Comparison of ENCODE assay signal across 19 cellular contexts in genomic region chrX:14616301-14616700, GRCh38.
DNase-seq lines count a peak whose midpoint lies in the region; TF ChIP-seq lines count a peak whose summit lies in the region.
"Had no signal": no experiment of that assay in that cellular context is flagged by ENCODE, and none has a peak within 500 bp of the region (broad histone marks: within the 10 kb centered on the region; RNA-seq: fewer than 3 reads in every experiment).

No MANE protein-coding gene starts in this region.

- no peak overlapping the region for H3K4me3 ChIP-seq in osteoblast (ENCODE audit: insufficient read depth, low read length)
- H3K4me3 ChIP-seq in Caco-2 (ENCODE audit: low read depth, low read length): no peak overlapping the region
- H3K4me3 ChIP-seq: Peyer's patch had no signal

- H3K27me3 Mint-ChIP-seq in Caco-2 (ENCODE audit: insufficient read depth, unreplicated experiment): no peaks in the 10 kb centered on the region
- H3K27me3 Mint-ChIP-seq: CD8-positive, alpha-beta memory T cell had no signal

- H3K36me3 Mint-ChIP-seq in Caco-2 (ENCODE audit: insufficient read depth, unreplicated experiment): no peaks in the 10 kb centered on the region
- H3K36me3 Mint-ChIP-seq: CD8-positive, alpha-beta memory T cell had no signal

- POLR2A ChIA-PET in Caco-2 (lab: Charles Lee): no interaction called here

- H2AFZ ChIP-seq in osteoblast (ENCODE audit: low read length): no peak overlapping the region

- BruUV-seq in Caco-2 (replicated peaks; lab: Mats Ljungman, UMichigan): no TSS peak

- H3K4me1 ChIP-seq in osteoblast (ENCODE audit: insufficient read depth, low read length) (no peaks in the 10 kb centered on the region), Caco-2 (no peaks in the 10 kb centered on the region)
- H3K4me1 ChIP-seq: Peyer's patch had no signal

- TF ChIP-seq CTCF in osteoblast (IDR thresholded peaks at IDR 0.05; ENCODE audit: extremely low read depth, low read depth, low read length) (no peak), Caco-2 (IDR thresholded peaks at IDR 0.05; ENCODE audit: insufficient read depth in 1 of 2, low read depth in 1 of 2, low read length in 1 of 2, severe bottlenecking in 1 of 2, unreplicated experiment in 1 of 2) (no peak)

- no peaks in the 10 kb centered on the region for H3K4me1 Mint-ChIP-seq in Caco-2 (ENCODE audit: low read depth, unreplicated experiment)
- H3K4me1 Mint-ChIP-seq: CD8-positive, alpha-beta memory T cell had no signal

- no peak overlapping the region for H3K4me2 ChIP-seq in osteoblast (ENCODE audit: insufficient read depth, low read length)
- H3K4me2 ChIP-seq: KMS-11 had no signal

- H3K27ac Mint-ChIP-seq in Caco-2 (ENCODE audit: unreplicated experiment): no peak overlapping the region
- H3K27ac Mint-ChIP-seq: CD8-positive, alpha-beta memory T cell had no signal

- H3K27ac ChIP-seq in osteoblast (ENCODE audit: low read depth, low read length): no peak overlapping the region
- H3K27ac ChIP-seq: 22Rv1, C4-2B, KMS-11, Peyer's patch had no signal

- no peaks in the 10 kb centered on the region for H3K79me2 ChIP-seq in osteoblast (ENCODE audit: insufficient read depth, low read length)

- intact Hi-C loops in Caco-2 (cut with micrococcal nuclease; ENCODE audit: unreplicated experiment): loop anchor here (10.0 kb wide), 1 partner anchor 78 kb away; no protein-coding TSS in a partner anchor

- H3K27me3 ChIP-seq in osteoblast (ENCODE audit: insufficient read depth, low read length) (no peaks in the 10 kb centered on the region), Caco-2 (replicated peaks; ENCODE audit: control insufficient read depth, insufficient read depth, low read length) (no peaks in the 10 kb centered on the region)
- H3K27me3 ChIP-seq: Peyer's patch had no signal

- CTCF ChIA-PET in Caco-2 (lab: Charles Lee): no interaction called here

- H3K9me3 Mint-ChIP-seq in Caco-2 (ENCODE audit: unreplicated experiment): no peaks in the 10 kb centered on the region

- H3K36me3 ChIP-seq in osteoblast (ENCODE audit: insufficient read depth, low read length) (no peaks in the 10 kb centered on the region), Caco-2 (ENCODE audit: control insufficient read depth, insufficient read depth, low read length) (no peaks in the 10 kb centered on the region)
- H3K36me3 ChIP-seq: Peyer's patch had no signal

- H3K9me3 ChIP-seq in osteoblast (ENCODE audit: low read depth, low read length): no peaks in the 10 kb centered on the region
- H3K9me3 ChIP-seq in Caco-2: no peaks in the 10 kb centered on the region
- H3K9me3 ChIP-seq: Peyer's patch had no signal

- no peak overlapping the region for H3K4me3 Mint-ChIP-seq in Caco-2 (ENCODE audit: unreplicated experiment)
- H3K4me3 Mint-ChIP-seq: CD8-positive, alpha-beta memory T cell had no signal

- DNase-seq in DMS 273 (lab: John Stamatoyannopoulos, UW; ENCODE audit: unreplicated experiment) (peak; percentile 13), DMS 273 treated with DMSO at 0.1 percent for 48 hours (lab: John Stamatoyannopoulos, UW) (no peak), fibroblast of peridontal ligament (ENCODE audit: extremely low read depth) (peak; percentile 0), myocyte (ENCODE audit: low read depth) (peak; percentile 4), osteoblast (ENCODE audit: insufficient read length, low spot score, missing footprints) (no peak), DMS153 treated with DMSO at 0.1 percent for 48 hours (lab: John Stamatoyannopoulos, UW; ENCODE audit: unreplicated experiment) (no peak), Caco-2 (no peak)
- DNase-seq in activated effector memory CD4-positive, alpha-beta T cell treated with anti-CD3 and anti-CD28 coated beads, Interleukin-2, amount 50 U/mL, for 16 hours: no peak
- DNase-seq: ACHN; CD8-positive, alpha-beta memory T cell; GOT3; HCEC 1CT; NCI-H1105 treated with DMSO at 0.1 percent for 48 hours; NCI-H2029 treated with DMSO at 0.1 percent for 48 hours; NCI-H524 treated with DMSO at 0.1 percent for 48 hours; Peyer's patch had no signal

- no peaks in the 10 kb centered on the region for H4K20me1 ChIP-seq in osteoblast (ENCODE audit: insufficient read depth, low read length)

Comparison
In these comparisons a context has a peak if more than half of its experiments do, and no peak if none do; other contexts are left out.
1. DNase-seq: peak in DMS 273 (single experiment), fibroblast of peridontal ligament (single experiment) and myocyte (single experiment); none in DMS 273 treated with DMSO at 0.1 percent for 48 hours (single experiment), osteoblast (single experiment), activated effector memory CD4-positive, alpha-beta T cell treated with anti-CD3 and anti-CD28 coated beads, Interleukin-2, amount 50 U/mL, for 16 hours (single experiment), DMS153 treated with DMSO at 0.1 percent for 48 hours (single experiment) and Caco-2 (0 of 2).